In genomic region chr20:7829031-7829430, GRCh38 we compare ENCODE assay signal across 31 cellular contexts.
"Had no signal": no experiment of that assay in that cellular context is flagged by ENCODE, and none has a peak within 500 bp of the region (broad histone marks: within the 10 kb centered on the region; RNA-seq: fewer than 3 reads in every experiment).

No MANE protein-coding gene starts in this region.

- FAIRE-seq: bronchial epithelial cell, TTC549 had no signal

- H3K4me3 ChIP-seq: ascending aorta, cardiac muscle cell had no signal

- H3K9me3 ChIP-seq: ascending aorta had no signal

- H3K27me3 ChIP-seq: ascending aorta, cardiac muscle cell had no signal

- DNase-seq: activated B cell treated with CpG ODN at 0.5 μM for 24 hours; activated CD4-positive, alpha-beta memory T cell treated with anti-CD3 and anti-CD28 coated beads, Interleukin-2, amount 10 ng/mL, durations not matched to agents 7 days and 5 days; activated CD4-positive, alpha-beta T cell treated with anti-CD3 and anti-CD28 coated beads for 4 hours; activated CD4-positive, alpha-beta T cell treated with anti-CD3 and anti-CD28 coated beads, Interleukin-2, amount 10 ng/mL, durations not matched to agents 24 days and 14 days; activated CD4-positive, alpha-beta T cell treated with anti-CD3 and anti-CD28 coated beads, Interleukin-2, amount 50 U/mL, for 1 hour; activated CD4-positive, alpha-beta T cell treated with anti-CD3 and anti-CD28 coated beads, Interleukin-2, amount 50 U/mL, for 4 hours; activated CD4-positive, CD25-positive, alpha-beta regulatory T cell treated with anti-CD3 and anti-CD28 coated beads, Interleukin-2, amount 50 U/mL, for 72 hours; activated CD8-positive, alpha-beta memory T cell treated with anti-CD3 and anti-CD28 coated beads for 24 hours; activated CD8-positive, alpha-beta memory T cell treated with anti-CD3 and anti-CD28 coated beads, Interleukin-2, amount 10 ng/mL, durations not matched to agents 7 days and 5 days; activated CD8-positive, alpha-beta memory T cell treated with anti-CD3 and anti-CD28 coated beads, Interleukin-2, amount 50 U/mL, for 48 hours; activated CD8-positive, alpha-beta T cell treated with anti-CD3 and anti-CD28 coated beads, Interleukin-2, amount 10 ng/mL, durations not matched to agents 7 days and 5 days; activated effector memory CD4-positive, alpha-beta T cell treated with Interleukin-2 at 50 U/mL for 16 hours; activated gamma-delta T cell; activated naive CD4-positive, alpha-beta T cell treated with anti-CD3 and anti-CD28 coated beads, Interleukin-2, amount 10 ng/mL, durations not matched to agents 7 days and 5 days; activated naive CD4-positive, alpha-beta T cell treated with Interleukin-2 at 50 U/mL for 16 hours; activated naive CD8-positive, alpha-beta T cell treated with anti-CD3 and anti-CD28 coated beads, Interleukin-2, amount 10 ng/mL, durations not matched to agents 7 days and 5 days; activated naive CD8-positive, alpha-beta T cell treated with anti-CD3 and anti-CD28 coated beads, Interleukin-2, amount 50 U/mL, for 24 hours; activated T-cell treated with anti-CD3 and anti-CD28 coated beads, Interleukin-2, amount 50 U/mL, for 24 hours; activated T-cell treated with anti-CD3 and anti-CD28 coated beads, Interleukin-2, amount 50 U/mL, for 48 hours; amygdala; anterior cingulate cortex; caudate nucleus; cerebellar nuclear complex; T-helper 1 cell; T-helper 2 cell; T-helper 9 cell had no signal

- H3K36me3 ChIP-seq: ascending aorta, cardiac muscle cell had no signal

- ATAC-seq: activated CD8-positive, alpha-beta memory T cell treated with anti-CD3 and anti-CD28 coated beads, Interleukin-2, amount 10 ng/mL, durations not matched to agents 7 days and 5 days; activated CD8-positive, alpha-beta T cell treated with anti-CD3 and anti-CD28 coated beads, Interleukin-2, amount 10 ng/mL, durations not matched to agents 7 days and 5 days; activated naive CD8-positive, alpha-beta T cell treated with anti-CD3 and anti-CD28 coated beads, Interleukin-2, amount 50 U/mL, for 24 hours had no signal

- H3K27ac ChIP-seq: ascending aorta, cardiac muscle cell, VCaP had no signal
